Comparison of ENCODE assay signal across 9 cellular contexts in genomic region chr12:9115731-9116689, GRCh38. TPM values are rescaled to one million over a fixed set of nuclear protein-coding genes. Genes with fewer than 3 reads are reported as not detected.
A peak's percentile ranks its signal among the peaks of the same experiment; 100 is the strongest.
DNase-seq lines count a peak whose midpoint lies in the region; ATAC-seq and TF ChIP-seq lines count a peak whose summit lies in the region.
"Had no signal": no experiment of that assay in that cellular context is flagged by ENCODE, and none has a peak within 500 bp of the region (broad histone marks: within the 10 kb centered on the region; RNA-seq: fewer than 3 reads in every experiment).

A2M (minus strand) TSS chr12:9115919; CDS start chr12:9115849, 70 bp downstream.

- H3K4me1 ChIP-seq in esophagus muscularis mucosa, result peaks cover 42 to 79% (median 64%) of the 10 kb centered on the region in 4 donors

- TF ChIP-seq EP300 in esophagus muscularis mucosa (IDR thresholded peaks at IDR 0.05), result peak; percentile 75

- 26% methylated on average over 10 of the region's 10 CpGs for WGBS in esophagus muscularis mucosa

- no peak for TF ChIP-seq POLR2A in esophagus muscularis mucosa (IDR thresholded peaks at IDR 0.05; ENCODE audit: low read depth)
- TF ChIP-seq POLR2A in erythroblast (IDR thresholded peaks at IDR 0.05; ENCODE audit: low read length), result no peak

- peaks cover 4 to 26% (median 17%) of the 10 kb centered on the region in 4 donors for H3K36me3 ChIP-seq in esophagus muscularis mucosa

- TF ChIP-seq CTCF in esophagus muscularis mucosa (IDR thresholded peaks at IDR 0.05), result no peak

- intact Hi-C loops in esophagus muscularis mucosa (cut with DNase I), result no loop called here

- H3K27me3 ChIP-seq in esophagus muscularis mucosa, result no peaks in the 10 kb centered on the region

- H3K9me3 ChIP-seq in esophagus muscularis mucosa, result no peaks in the 10 kb centered on the region

- DNase-seq in RPMI7951 (ENCODE audit: low read depth) (peak; percentile 73), esophagus muscularis mucosa (ENCODE audit: extremely low spot score) (no peak), mucosa of gallbladder (ENCODE audit: low spot score) (peak; percentile 38), NCI-H1930 (lab: John Stamatoyannopoulos, UW) (no peak), erythroblast (lab: John Stamatoyannopoulos, UW) (no peak), GM19238 (ENCODE audit: insufficient read length, low spot score) (no peak)

- H3K27ac ChIP-seq in esophagus muscularis mucosa (replicated peaks in 1 of 4) (peak within 1 kb of the TSS; percentile 77 to 83 (median 81)), temporal lobe (ENCODE audit: low read depth, low read length) (no peak within 1 kb of the TSS)

- ATAC-seq in SK-N-SH treated with all-trans-retinoic acid at 6 μM for 48 hours, result no peak

- peak within 1 kb of the TSS; percentile 48 to 57 (median 54) for H3K4me3 ChIP-seq in esophagus muscularis mucosa

TF ChIP-seq in SK-N-SH treated with all-trans-retinoic acid at 6 μM for 48 hours, 23 proteins besides CTCF, POLR2A, EP300 and RAD21:
- no peak for TF ChIP-seq ESRRG (CRISPR knock-in tag; IDR thresholded peaks at IDR 0.05)
- no peak for TF ChIP-seq CSDC2 (CRISPR knock-in tag; IDR thresholded peaks at IDR 0.05)
- no peak for TF ChIP-seq OSR1 (CRISPR knock-in tag; IDR thresholded peaks at IDR 0.05)
- TF ChIP-seq ARNTL (CRISPR knock-in tag; IDR thresholded peaks at IDR 0.05; ENCODE audit: borderline replicate concordance, low read depth), result no peak
- no peak for TF ChIP-seq ZFP30 (CRISPR knock-in tag; IDR thresholded peaks at IDR 0.05)
- TF ChIP-seq TCF4 (CRISPR knock-in tag; IDR thresholded peaks at IDR 0.05; ENCODE audit: borderline replicate concordance), result no peak
- no peak for TF ChIP-seq BACH2 (CRISPR knock-in tag; IDR thresholded peaks at IDR 0.05; ENCODE audit: borderline replicate concordance)
- no peak for TF ChIP-seq RARB (CRISPR knock-in tag; IDR thresholded peaks at IDR 0.05)
- TF ChIP-seq CSRNP3 (CRISPR knock-in tag; IDR thresholded peaks at IDR 0.05), result no peak
- no peak for TF ChIP-seq POU6F1 (CRISPR knock-in tag; IDR thresholded peaks at IDR 0.05; ENCODE audit: borderline replicate concordance, low read depth)
- TF ChIP-seq ZNF8 (CRISPR knock-in tag; IDR thresholded peaks at IDR 0.05), result no peak
- TF ChIP-seq SNAI2 (CRISPR knock-in tag; IDR thresholded peaks at IDR 0.05), result no peak
- no peak for TF ChIP-seq ZFP3 (CRISPR knock-in tag; IDR thresholded peaks at IDR 0.05)
- no peak for TF ChIP-seq ZNF70 (CRISPR knock-in tag; IDR thresholded peaks at IDR 0.05)

RNA-seq across cellular contexts. Expression of gene A2M, which starts in this region (rescaled TPM):
- total RNA-seq in RPMI7951 (2014; rRNA removed; shearing (Covaris generic)), result 29.7 and 35.4 TPM in 2 replicates
- 100 to 1,000 TPM; 271 to 678 (median 484) TPM for total RNA-seq in esophagus muscularis mucosa
- 550 TPM for total RNA-seq in mucosa of gallbladder
- 37.6 TPM for total RNA-seq in temporal lobe
- total RNA-seq: NCI-H460 had no signal

Comparison
In these comparisons a context has a peak if more than half of its experiments do, and no peak if none do; other contexts are left out.
1. DNase-seq: peak in RPMI7951 (single experiment) and mucosa of gallbladder (single experiment); none in esophagus muscularis mucosa (single experiment), NCI-H1930 (0 of 2), erythroblast (0 of 2) and GM19238 (single experiment).